21 cellular contexts compared by ENCODE assay signal in genomic region chr7:22214000-22214399, GRCh38.
DNase-seq lines count a peak whose midpoint lies in the region; ATAC-seq and TF ChIP-seq lines count a peak whose summit lies in the region.
"Had no signal": no experiment of that assay in that cellular context is flagged by ENCODE, and none has a peak within 500 bp of the region (broad histone marks: within the 10 kb centered on the region; RNA-seq: fewer than 3 reads in every experiment).

No MANE protein-coding gene starts in this region.

- no peaks in the 10 kb centered on the region for H3K9me3 ChIP-seq in ascending aorta
- no peaks in the 10 kb centered on the region for H3K9me3 ChIP-seq in gastroesophageal sphincter
- no peaks in the 10 kb centered on the region for H3K9me3 ChIP-seq in lung (ENCODE audit: control insufficient read depth in 2 of 2, insufficient read depth in 1 of 2, low read length in 1 of 2)
- H3K9me3 ChIP-seq in testis, result no peaks in the 10 kb centered on the region
- no peaks in the 10 kb centered on the region for H3K9me3 ChIP-seq in mucosa of descending colon
- H3K9me3 ChIP-seq: sigmoid colon had no signal

- H3K27ac ChIP-seq in ascending aorta (peak overlapping the region; percentile 74 to 86), gastroesophageal sphincter (peak overlapping the region in 3 of 4 donors; percentile 17 to 51 (median 23)), lung (ENCODE audit: low read depth in 1 of 2, low read length in 1 of 2) (peak overlapping the region; percentile 36 to 60), testis (peak overlapping the region; percentile 40 to 85)

- TF ChIP-seq EP300 in gastroesophageal sphincter (IDR thresholded peaks at IDR 0.05), result no peak

- WGBS in gastroesophageal sphincter (ENCODE audit: low coverage in 1 of 2), 2 donors, result 57 to 79% methylated on average over 3 of the region's 3 CpGs
- 30 to 34% methylated on average over 3 of the region's 3 CpGs for WGBS in lung, 2 donors
- 75 to 86% methylated on average over 3 of the region's 3 CpGs for WGBS in testis, 2 donors

- ATAC-seq in gastroesophageal sphincter, result no peak
- ATAC-seq in lung (ENCODE audit: insufficient read depth, low FRiP score), result no peak
- no peak for ATAC-seq in GM18868 (IDR thresholded peaks at IDR 0.05; ENCODE audit: unreplicated experiment)
- ATAC-seq in mucosa of descending colon, result no peak
- ATAC-seq: K562, natural killer cell, WTC11 had no signal

- intact Hi-C loops in ascending aorta (cut with DNase I), result loop anchor here (10.0 kb wide), 3 partner anchors 371 to 891 kb away; partner anchors contain the start of gene KLHL7
- intact Hi-C loops in testis (cut with DNase I; ENCODE audit: low total_unique reads), result no loop called here
- intact Hi-C loops in mucosa of descending colon (cut with DNase I, micrococcal nuclease), result no loop called here

- H3K27me3 ChIP-seq in ascending aorta (no peaks in the 10 kb centered on the region), gastroesophageal sphincter (peaks cover 7% of the 10 kb centered on the region), lung (ENCODE audit: control insufficient read depth, insufficient read depth) (no peaks in the 10 kb centered on the region), testis (no peaks in the 10 kb centered on the region)
- H3K27me3 ChIP-seq: sigmoid colon had no signal

- TF ChIP-seq CTCF in ascending aorta (IDR thresholded peaks at IDR 0.05) (no peak), gastroesophageal sphincter (IDR thresholded peaks at IDR 0.05) (no peak), lung (IDR thresholded peaks at IDR 0.05; ENCODE audit: control extremely low read depth, extremely low read depth) (no peak), testis (IDR thresholded peaks at IDR 0.05) (no peak), mucosa of descending colon (IDR thresholded peaks at IDR 0.05) (no peak)

- no peak for TF ChIP-seq POLR2A in gastroesophageal sphincter (IDR thresholded peaks at IDR 0.05)
- TF ChIP-seq POLR2A in testis (IDR thresholded peaks at IDR 0.05), result no peak

- DNase-seq in ascending aorta (ENCODE audit: low spot score in 2 of 2) (no peak), lung (ENCODE audit: low spot score) (no peak), testis (no peak), anterior cingulate cortex (lab: John Stamatoyannopoulos, UW) (no peak), NCI-H510A treated with DMSO at 0.1 percent for 48 hours (lab: John Stamatoyannopoulos, UW) (no peak), mucosa of descending colon (no peak)
- DNase-seq: activated CD4-positive, alpha-beta T cell treated with anti-CD3 and anti-CD28 coated beads, Interleukin-2, amount 50 U/mL, for 4 hours; CD4-positive, alpha-beta T cell; DMS 273 treated with DMSO at 0.1 percent for 48 hours; H7; hypothalamus; natural killer cell; NCI-H1694; NCI-H2171 treated with DMSO at 0.1 percent for 48 hours; NCI-H526 treated with DMSO at 0.1 percent for 48 hours; sigmoid colon; T1000 had no signal

- peak overlapping the region in 1 of 2 donors; percentile 3 for H3K4me3 ChIP-seq in ascending aorta
- no peak overlapping the region for H3K4me3 ChIP-seq in gastroesophageal sphincter
- H3K4me3 ChIP-seq in lung, result no peak overlapping the region
- no peak overlapping the region for H3K4me3 ChIP-seq in testis
- H3K4me3 ChIP-seq in mucosa of descending colon, result no peak overlapping the region
- H3K4me3 ChIP-seq: K562, sigmoid colon had no signal

- H3K4me1 ChIP-seq in ascending aorta, result peaks cover 13 to 60% of the 10 kb centered on the region in 2 donors
- H3K4me1 ChIP-seq in gastroesophageal sphincter, result peaks cover 0 to 6% (median 0%) of the 10 kb centered on the region in 3 donors
- peaks cover 1 to 12% of the 10 kb centered on the region in 2 donors for H3K4me1 ChIP-seq in lung (ENCODE audit: control insufficient read depth in 2 of 2, insufficient read depth in 2 of 2, low read length in 2 of 2)
- peaks cover 46% of the 10 kb centered on the region for H3K4me1 ChIP-seq in testis
- no peaks in the 10 kb centered on the region for H3K4me1 ChIP-seq in mucosa of descending colon (ENCODE audit: low read depth)

- H3K36me3 ChIP-seq in ascending aorta (no peaks in the 10 kb centered on the region), gastroesophageal sphincter (no peaks in the 10 kb centered on the region), lung (ENCODE audit: control insufficient read depth in 2 of 2, insufficient read depth in 2 of 2, low read length in 2 of 2) (no peaks in the 10 kb centered on the region), testis (ENCODE audit: low read depth, missing control alignments) (no peaks in the 10 kb centered on the region), mucosa of descending colon (ENCODE audit: low read depth) (no peaks in the 10 kb centered on the region)
- H3K36me3 ChIP-seq: sigmoid colon had no signal

Comparison
In these comparisons a context has a peak if more than half of its experiments do, and no peak if none do; other contexts are left out.
1. H3K27ac ChIP-seq: peak in every context shown above with its lines; median percentile 80 in ascending aorta; 62 in testis; 48 in lung; 23 in gastroesophageal sphincter.